16 cellular contexts compared by ENCODE assay signal in the genomic region with DNA sequence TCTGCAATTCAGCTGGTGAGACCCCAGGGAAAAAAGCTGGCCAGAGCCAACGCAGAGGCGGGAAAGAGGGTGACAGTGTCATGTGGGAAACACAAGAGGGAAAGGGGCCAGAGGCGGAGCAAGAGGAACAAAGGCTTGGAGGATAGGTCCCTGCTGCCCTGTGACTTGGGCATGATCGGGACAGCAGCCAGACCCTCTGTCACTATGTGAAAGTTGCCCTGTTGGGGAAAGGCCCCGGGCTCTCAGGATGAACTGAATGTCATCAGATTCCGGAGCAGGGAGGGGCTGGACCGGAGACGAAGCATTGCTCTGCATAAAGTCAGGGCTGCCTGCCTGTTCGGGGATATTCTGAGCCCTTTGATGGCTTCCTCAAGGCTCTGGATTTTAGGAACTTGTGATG. TPM values are rescaled to one million over a fixed set of nuclear protein-coding genes. Genes with fewer than 3 reads are reported as not detected.
"Had no signal": no experiment of that assay in that cellular context is flagged by ENCODE, and none has a peak within 500 bp of the region (broad histone marks: within the 10 kb centered on the region; RNA-seq: fewer than 3 reads in every experiment).

No MANE protein-coding gene starts in this region.

- H3K27ac Mint-ChIP-seq: activated CD4-positive, alpha-beta memory T cell treated with anti-CD3 and anti-CD28 coated beads, Interleukin-2, amount 10 ng/mL, durations not matched to agents 7 days and 5 days; activated naive CD8-positive, alpha-beta T cell; naive B cell; stimulated activated memory B cell treated with anti-CD40 and anti-IgM and Interleukin-4, amounts not matched to agents 10 μg/mL and 1 μg/mL and 100 μg/mL, for 72 hours had no signal

- H3K27me3 Mint-ChIP-seq: activated CD4-positive, alpha-beta memory T cell treated with anti-CD3 and anti-CD28 coated beads, Interleukin-2, amount 10 ng/mL, durations not matched to agents 7 days and 5 days; activated naive CD8-positive, alpha-beta T cell; naive B cell; stimulated activated memory B cell treated with anti-CD40 and anti-IgM and Interleukin-4, amounts not matched to agents 10 μg/mL and 1 μg/mL and 100 μg/mL, for 72 hours had no signal

- H3K27ac ChIP-seq: esophagus muscularis mucosa, heart left ventricle, left lung, neutrophil, upper lobe of left lung, VCaP had no signal

- ATAC-seq: heart left ventricle; left lung; right cardiac atrium; stimulated activated memory B cell treated with anti-CD40 and anti-IgM and Interleukin-4, amounts not matched to agents 10 μg/mL and 1 μg/mL and 100 μg/mL, for 72 hours had no signal

- H3K9me3 Mint-ChIP-seq: activated CD4-positive, alpha-beta memory T cell treated with anti-CD3 and anti-CD28 coated beads, Interleukin-2, amount 10 ng/mL, durations not matched to agents 7 days and 5 days; naive B cell; stimulated activated memory B cell treated with anti-CD40 and anti-IgM and Interleukin-4, amounts not matched to agents 10 μg/mL and 1 μg/mL and 100 μg/mL, for 72 hours had no signal

- FAIRE-seq: islet of Langerhans had no signal

- H3K4me3 Mint-ChIP-seq: activated CD4-positive, alpha-beta memory T cell treated with anti-CD3 and anti-CD28 coated beads, Interleukin-2, amount 10 ng/mL, durations not matched to agents 7 days and 5 days; activated naive CD8-positive, alpha-beta T cell; naive B cell; stimulated activated memory B cell treated with anti-CD40 and anti-IgM and Interleukin-4, amounts not matched to agents 10 μg/mL and 1 μg/mL and 100 μg/mL, for 72 hours had no signal

- H3K27me3 ChIP-seq: esophagus muscularis mucosa, heart left ventricle, left lung, neutrophil, upper lobe of left lung had no signal

- H3K4me1 Mint-ChIP-seq: activated CD4-positive, alpha-beta memory T cell treated with anti-CD3 and anti-CD28 coated beads, Interleukin-2, amount 10 ng/mL, durations not matched to agents 7 days and 5 days had no signal

- DNase-seq: activated CD4-positive, alpha-beta memory T cell treated with anti-CD3 and anti-CD28 coated beads, Interleukin-2, amount 10 ng/mL, durations not matched to agents 7 days and 5 days; activated gamma-delta T cell; activated T-cell treated with anti-CD3 and anti-CD28 coated beads, Interleukin-2, amount 50 U/mL, for 48 hours; heart left ventricle; left lung; naive B cell; right cardiac atrium; stimulated activated CD4-positive, alpha-beta T cell treated with anti-CD3 and anti-CD28 coated beads, Interleukin-1b, Interleukin-23, amount 100 ng/mL, for 48 hours; T-helper 9 cell; upper lobe of left lung had no signal

- H3K9me3 ChIP-seq: esophagus muscularis mucosa, heart left ventricle, left lung, neutrophil, upper lobe of left lung had no signal

- H3K4me3 ChIP-seq: esophagus muscularis mucosa, heart left ventricle, left lung, upper lobe of left lung had no signal

RNA-seq across cellular contexts. Expression of gene LMOD1, which starts 58.4 kb away (rescaled TPM):
- total RNA-seq: activated CD4-positive, alpha-beta memory T cell treated with anti-CD3 and anti-CD28 coated beads, Interleukin-2, amount 10 ng/mL, durations not matched to agents 7 days and 5 days had no signal
